In the genomic region with DNA sequence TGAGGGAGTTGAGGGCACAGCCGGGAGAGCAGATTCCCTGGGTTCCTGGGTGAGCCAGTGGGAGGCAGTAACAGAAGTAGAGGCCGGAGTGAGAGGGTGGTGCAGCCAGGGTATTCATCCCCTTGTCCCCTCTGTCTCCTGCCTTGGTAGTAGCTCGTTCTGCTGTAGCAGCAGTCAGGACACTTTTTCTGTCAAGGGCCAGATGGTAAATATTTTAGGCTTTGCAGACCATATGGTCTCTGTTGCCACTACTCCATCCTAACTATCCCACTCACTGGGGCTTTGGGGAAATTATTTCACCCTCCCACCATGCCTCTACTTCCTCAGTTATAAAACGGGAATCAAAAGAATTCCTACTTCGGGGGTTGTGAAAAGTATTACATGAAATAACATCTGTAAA, we compare ENCODE assay signal across 17 cellular contexts.
"Had no signal": no experiment of that assay in that cellular context is flagged by ENCODE, and none has a peak within 500 bp of the region (broad histone marks: within the 10 kb centered on the region; RNA-seq: fewer than 3 reads in every experiment).

No MANE protein-coding gene starts in this region.

- H3K4me1 ChIP-seq: tibial artery, vagina had no signal

- H3K9me3 ChIP-seq: tibial artery, vagina had no signal

- ATAC-seq: activated CD4-positive, CD25-positive, alpha-beta regulatory T cell treated with anti-CD3 and anti-CD28 coated beads, Interleukin-2, amount 50 U/mL, for 24 hours; activated T-cell treated with anti-CD3 and anti-CD28 coated beads, Interleukin-2, amount 50 U/mL, for 72 hours; effector memory CD8-positive, alpha-beta T cell; left lobe of liver had no signal

- H3K27me3 ChIP-seq: tibial artery, vagina had no signal

- H3K4me3 ChIP-seq: hepatocyte, lung, tibial artery, vagina had no signal

- H3K27ac ChIP-seq: hepatocyte, tibial artery, vagina had no signal

- H3K36me3 ChIP-seq: tibial artery, vagina had no signal

- DNase-seq: activated CD4-positive, alpha-beta T cell treated with anti-CD3 and anti-CD28 coated beads, Interleukin-2, amount 10 ng/mL, durations not matched to agents 7 days and 5 days; activated CD8-positive, alpha-beta memory T cell treated with anti-CD3 and anti-CD28 coated beads for 24 hours; activated effector memory CD4-positive, alpha-beta T cell treated with anti-CD3 and anti-CD28 coated beads, Interleukin-2, amount 50 U/mL, for 16 hours; activated T-cell treated with anti-CD3 and anti-CD28 coated beads, Interleukin-2, amount 50 U/mL, for 72 hours; effector memory CD8-positive, alpha-beta T cell; nephron progenitor cell; nucleus accumbens; stimulated activated CD4-positive, alpha-beta T cell treated with anti-CD3 and anti-CD28 coated beads, Interleukin-1b, Interleukin-23, amount 100 ng/mL, for 48 hours; stimulated activated CD8-positive, alpha-beta memory T cell treated with anti-CD3 and anti-CD28 coated beads, Interleukin-4, amount 100 ng/mL, for 48 hours; stimulated activated naive CD4-positive, alpha-beta T cell; T1000; tibial artery had no signal
